In the genomic region with DNA sequence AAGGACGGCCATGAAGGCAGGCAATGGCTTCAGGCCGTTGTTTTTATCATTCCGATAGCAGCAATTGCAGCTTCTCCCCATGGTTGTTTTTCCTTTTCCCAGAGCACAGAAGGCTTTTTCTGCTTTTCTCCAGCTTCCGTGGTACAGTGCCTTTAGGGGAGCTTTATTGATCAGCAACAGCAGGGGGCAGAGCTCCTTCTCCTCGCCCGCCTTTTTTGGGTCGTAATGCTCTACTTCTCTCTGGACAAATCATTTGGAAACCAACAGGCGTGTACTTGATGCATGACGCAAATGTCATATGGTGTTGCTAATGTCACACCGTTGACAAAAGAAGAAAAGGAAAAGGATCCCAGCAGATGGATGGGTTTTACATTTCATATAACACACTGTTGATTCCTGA, we compare ENCODE assay signal across 25 cellular contexts.
DNase-seq lines count a peak whose midpoint lies in the region; ATAC-seq, FAIRE-seq and TF ChIP-seq lines count a peak whose summit lies in the region.
"Had no signal": no experiment of that assay in that cellular context is flagged by ENCODE, and none has a peak within 500 bp of the region (broad histone marks: within the 10 kb centered on the region; RNA-seq: fewer than 3 reads in every experiment).

No MANE protein-coding gene starts in this region.

- no peaks in the 10 kb centered on the region for H3K9me3 ChIP-seq in AG04450 (ENCODE audit: control insufficient read depth, insufficient read depth, low read length)
- H3K9me3 ChIP-seq: lower lobe of right lung, psoas muscle, transverse colon had no signal

- in situ Hi-C loops in SK-MEL-5 (cut with HindIII; ENCODE audit: low pct_unique_long_range_greater_than_20kb, low sequenced_read_pairs) = no loop called here

- POLR2A ChIA-PET in AG04450 (lab: Yijun Ruan, JAX) = no interaction called here

- H3K4me3 ChIP-seq in AG04450 (ENCODE audit: low read depth, low read length) (no peak overlapping the region), fibroblast of the aortic adventitia (ENCODE audit: low read depth, low read length) (no peak overlapping the region)
- H3K4me3 ChIP-seq: lower lobe of right lung, PC-9, psoas muscle, transverse colon had no signal

- peak; percentile 18 for FAIRE-seq in GM18507 (lab: Jason Lieb, UNC)

- peak; percentile 16; the same call in 1 of the 2 replicates for TF ChIP-seq CTCF in AG04450 (IDR thresholded peaks at IDR 0.05; ENCODE audit: low read depth, low read length)
- peak; percentile 5 for TF ChIP-seq CTCF in fibroblast of the aortic adventitia (IDR thresholded peaks at IDR 0.05; ENCODE audit: insufficient read depth, low read length)

- no peak overlapping the region for H3K27ac ChIP-seq in AG04450 (ENCODE audit: low read depth, low read length)
- H3K27ac ChIP-seq: lower lobe of right lung, PC-9, psoas muscle, transverse colon had no signal

- ATAC-seq in HG02588 (IDR thresholded peaks at IDR 0.05; ENCODE audit: unreplicated experiment) = no peak
- ATAC-seq in HG03159 (IDR thresholded peaks at IDR 0.05; ENCODE audit: unreplicated experiment) = no peak
- ATAC-seq: lower lobe of right lung; naive thymus-derived CD4-positive, alpha-beta T cell; psoas muscle; SK-N-SH treated with all-trans-retinoic acid at 6 μM for 48 hours; T-helper 17 cell had no signal

- DNase-seq in AG04450 (ENCODE audit: low read depth, low spot score) (no peak), GM18507 (ENCODE audit: extremely low spot score, insufficient read length, low read depth) (no peak), SK-MEL-5 (ENCODE audit: low read depth, low spot score) (peak; percentile 5), fibroblast of the aortic adventitia (ENCODE audit: low read depth) (no peak), SW 1271 (lab: John Stamatoyannopoulos, UW) (no peak), NAMALWA (ENCODE audit: low spot score) (no peak)
- DNase-seq: activated CD4-positive, alpha-beta memory T cell treated with anti-CD3 and anti-CD28 coated beads, Interleukin-2, amount 10 ng/mL, durations not matched to agents 7 days and 5 days; activated CD4-positive, CD25-positive, alpha-beta regulatory T cell treated with anti-CD3 and anti-CD28 coated beads, Interleukin-2, amount 50 U/mL, for 72 hours; activated CD8-positive, alpha-beta memory T cell treated with anti-CD3 and anti-CD28 coated beads, Interleukin-2, amount 50 U/mL, for 48 hours; activated naive CD4-positive, alpha-beta T cell treated with anti-CD3 and anti-CD28 coated beads for 36 hours; kidney glomerular epithelial cell; lower lobe of right lung; naive thymus-derived CD4-positive, alpha-beta T cell; NCI-H1092; NCI-H187; NCI-H526; occipital lobe; PC-9; psoas muscle; stimulated activated CD4-positive, alpha-beta T cell treated with anti-CD3 and anti-CD28 coated beads, Interleukin-4, amount 100 ng/mL, for 4 hours; T-helper 17 cell; transverse colon had no signal

- no peaks in the 10 kb centered on the region for H3K27me3 ChIP-seq in AG04450 (ENCODE audit: control insufficient read depth, insufficient read depth, low read length)
- H3K27me3 ChIP-seq: transverse colon had no signal

- CTCF ChIA-PET in AG04450 (lab: Charles Lee) = no interaction called here
